Comparison of ENCODE assay signal across 23 cellular contexts in genomic region chr7:25083201-25083600, GRCh38.
"Had no signal": no experiment of that assay in that cellular context is flagged by ENCODE, and none has a peak within 500 bp of the region (broad histone marks: within the 10 kb centered on the region; RNA-seq: fewer than 3 reads in every experiment).

No MANE protein-coding gene starts in this region.

- H3K27ac ChIP-seq: hepatocyte, left ventricle myocardium inferior, sigmoid colon, testis, uterus had no signal

- FAIRE-seq: TTC549 had no signal

- ATAC-seq: activated T-cell treated with anti-CD3 and anti-CD28 coated beads, Interleukin-2, amount 50 U/mL, for 4 hours; natural killer cell treated with Interleukin-12 subunit alpha and Interleukin-12 subunit beta and Interleukin-15 and Interleukin-18, amount 100 ng/mL, for 72 hours; stimulated activated naive B cell treated with anti-CD40 and anti-IgM and Interleukin-4, amounts not matched to agents 10 μg/mL and 1 μg/mL and 100 μg/mL, for 72 hours had no signal

- H3K4me2 ChIP-seq: hepatocyte, smooth muscle cell had no signal

- DNase-seq: activated CD8-positive, alpha-beta memory T cell treated with anti-CD3 and anti-CD28 coated beads, Interleukin-2, amount 50 U/mL, for 4 hours; activated naive CD4-positive, alpha-beta T cell; activated naive CD8-positive, alpha-beta T cell treated with anti-CD3 and anti-CD28 coated beads for 36 hours; activated T-cell treated with anti-CD3 and anti-CD28 coated beads, Interleukin-2, amount 50 U/mL, for 4 hours; amniotic stem cell; cortex of kidney; endodermal cell; foreskin fibroblast; immature natural killer cell; kidney glomerular epithelial cell; left ventricle myocardium inferior; retina; sigmoid colon; stimulated activated CD4-positive, alpha-beta T cell treated with anti-CD3 and anti-CD28 coated beads, Interleukin-15, amount 100 ng/mL, for 24 hours; stimulated activated CD8-positive, alpha-beta memory T cell treated with anti-CD3 and anti-CD28 coated beads, Interleukin-4, amount 100 ng/mL, for 48 hours; stimulated activated naive B cell treated with anti-CD40 and anti-IgM and Interleukin-4, amounts not matched to agents 10 μg/mL and 1 μg/mL and 100 μg/mL, for 72 hours; testis; trophoblast cell; uterus had no signal

- H3K4me1 ChIP-seq: left ventricle myocardium inferior, sigmoid colon, testis, uterus had no signal

- H3K27me3 ChIP-seq: hepatocyte, sigmoid colon, testis, uterus had no signal

- H3K9me3 ChIP-seq: left ventricle myocardium inferior, sigmoid colon, testis, uterus had no signal

- H3K79me2 ChIP-seq: hepatocyte had no signal

- H3K36me3 ChIP-seq: left ventricle myocardium inferior, sigmoid colon, uterus had no signal

- H3K4me3 ChIP-seq: hepatocyte, left ventricle myocardium inferior, sigmoid colon, smooth muscle cell, testis, uterus had no signal

- H2AFZ ChIP-seq: hepatocyte had no signal
